In the genomic region with DNA sequence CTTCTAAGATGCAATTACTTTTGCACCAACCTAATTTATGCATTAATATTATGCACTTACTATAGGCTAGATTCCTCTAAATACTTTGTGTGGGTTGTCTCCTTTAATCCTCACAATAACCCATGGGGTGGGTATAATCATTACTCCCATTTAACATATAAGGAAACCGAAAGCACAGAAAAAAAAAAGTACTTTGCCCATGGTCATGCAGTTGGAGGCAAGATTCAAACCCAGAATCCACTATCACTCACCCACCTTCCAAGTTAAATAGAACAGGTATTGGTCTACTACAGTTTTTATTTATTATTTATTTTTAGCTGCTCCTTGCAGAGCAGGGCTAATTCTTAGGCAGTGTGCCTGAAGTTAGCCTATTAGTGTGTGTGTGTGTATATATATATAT, we compare ENCODE assay signal across 25 cellular contexts.
DNase-seq lines count a peak whose midpoint lies in the region; ATAC-seq lines count a peak whose summit lies in the region.
"Had no signal": no experiment of that assay in that cellular context is flagged by ENCODE, and none has a peak within 500 bp of the region (broad histone marks: within the 10 kb centered on the region; RNA-seq: fewer than 3 reads in every experiment).

No MANE protein-coding gene starts in this region.

- no peaks in the 10 kb centered on the region for H3K4me1 Mint-ChIP-seq in stimulated activated naive CD8-positive, alpha-beta T cell treated with anti-CD3 and anti-CD28 coated beads, Interleukin-15, amount 100 ng/mL, for 72 hours
- H3K4me1 Mint-ChIP-seq in stimulated activated effector memory CD8-positive, alpha-beta T cell treated with anti-CD3 and anti-CD28 coated beads, Interleukin-12 subunit alpha, Interleukin-12 subunit beta, amount 100 ng/mL, for 72 hours = peaks cover 7% of the 10 kb centered on the region
- H3K4me1 Mint-ChIP-seq: CD14-positive monocyte; CD4-positive, alpha-beta memory T cell; CD4-positive, CD25-positive, alpha-beta regulatory T cell; CD8-positive, alpha-beta memory T cell had no signal

- H3K27ac Mint-ChIP-seq in stimulated activated naive CD8-positive, alpha-beta T cell treated with anti-CD3 and anti-CD28 coated beads, Interleukin-15, amount 100 ng/mL, for 72 hours = no peak overlapping the region
- no peak overlapping the region for H3K27ac Mint-ChIP-seq in stimulated activated effector memory CD8-positive, alpha-beta T cell treated with anti-CD3 and anti-CD28 coated beads, Interleukin-12 subunit alpha, Interleukin-12 subunit beta, amount 100 ng/mL, for 72 hours
- H3K27ac Mint-ChIP-seq: B cell; CD14-positive monocyte; CD4-positive, alpha-beta memory T cell; CD4-positive, alpha-beta T cell; CD4-positive, CD25-positive, alpha-beta regulatory T cell; CD8-positive, alpha-beta memory T cell; CD8-positive, alpha-beta T cell had no signal

- ATAC-seq in stimulated activated naive CD8-positive, alpha-beta T cell treated with anti-CD3 and anti-CD28 coated beads, Interleukin-15, Interleukin-2, amounts not matched to agents 100 U/mL and 50 U/mL, for 24 hours = peak; percentile 28
- no peak for ATAC-seq in stimulated activated naive CD8-positive, alpha-beta T cell treated with anti-CD3 and anti-CD28 coated beads, Interleukin-15, amount 100 ng/mL, for 72 hours
- ATAC-seq in stimulated activated effector memory CD8-positive, alpha-beta T cell treated with anti-CD3 and anti-CD28 coated beads, Interleukin-12 subunit alpha, Interleukin-12 subunit beta, amount 100 ng/mL, for 72 hours = peak; percentile 67
- ATAC-seq: CD8-positive, alpha-beta T cell had no signal

- peaks cover 20% of the 10 kb centered on the region for H3K27me3 Mint-ChIP-seq in stimulated activated naive CD8-positive, alpha-beta T cell treated with anti-CD3 and anti-CD28 coated beads, Interleukin-15, amount 100 ng/mL, for 72 hours

- H3K9me3 Mint-ChIP-seq in stimulated activated naive CD8-positive, alpha-beta T cell treated with anti-CD3 and anti-CD28 coated beads, Interleukin-15, amount 100 ng/mL, for 72 hours = no peaks in the 10 kb centered on the region
- no peaks in the 10 kb centered on the region for H3K9me3 Mint-ChIP-seq in stimulated activated effector memory CD8-positive, alpha-beta T cell treated with anti-CD3 and anti-CD28 coated beads, Interleukin-12 subunit alpha, Interleukin-12 subunit beta, amount 100 ng/mL, for 72 hours
- H3K9me3 Mint-ChIP-seq: CD4-positive, alpha-beta memory T cell; CD4-positive, alpha-beta T cell; CD4-positive, CD25-positive, alpha-beta regulatory T cell; CD8-positive, alpha-beta memory T cell; CD8-positive, alpha-beta T cell had no signal

- H3K36me3 Mint-ChIP-seq in stimulated activated effector memory CD8-positive, alpha-beta T cell treated with anti-CD3 and anti-CD28 coated beads, Interleukin-12 subunit alpha, Interleukin-12 subunit beta, amount 100 ng/mL, for 72 hours = no peaks in the 10 kb centered on the region
- H3K36me3 Mint-ChIP-seq: CD14-positive monocyte; CD4-positive, alpha-beta memory T cell; CD4-positive, CD25-positive, alpha-beta regulatory T cell; CD8-positive, alpha-beta memory T cell; CD8-positive, alpha-beta T cell had no signal

- no peak for DNase-seq in stimulated activated naive CD8-positive, alpha-beta T cell treated with anti-CD3 and anti-CD28 coated beads, Interleukin-15, Interleukin-2, amounts not matched to agents 100 U/mL and 50 U/mL, for 24 hours
- no peak for DNase-seq in stimulated activated naive CD8-positive, alpha-beta T cell treated with anti-CD3 and anti-CD28 coated beads, Interleukin-15, amount 100 ng/mL, for 72 hours
- no peak for DNase-seq in stimulated activated effector memory CD8-positive, alpha-beta T cell treated with anti-CD3 and anti-CD28 coated beads, Interleukin-12 subunit alpha, Interleukin-12 subunit beta, amount 100 ng/mL, for 72 hours (ENCODE audit: low spot score in 2 of 2)
- DNase-seq in NCI-H1417 (lab: John Stamatoyannopoulos, UW) = no peak
- DNase-seq: 8988T; ACHN; AML-193; BE2C; Caco-2; Calu3; CD4-positive, alpha-beta memory T cell; CD4-positive, alpha-beta T cell; CD4-positive, CD25-positive, alpha-beta regulatory T cell; CD8-positive, alpha-beta memory T cell; CD8-positive, alpha-beta T cell; COR-L47; DMS 273 treated with DMSO at 0.1 percent for 48 hours; DMS153; DMS53; DMS79; DMS79 treated with DMSO at 0.1 percent for 48 hours; DND-41; EL had no signal

- no peak overlapping the region for H3K4me3 Mint-ChIP-seq in stimulated activated naive CD8-positive, alpha-beta T cell treated with anti-CD3 and anti-CD28 coated beads, Interleukin-15, amount 100 ng/mL, for 72 hours
- no peak overlapping the region for H3K4me3 Mint-ChIP-seq in stimulated activated effector memory CD8-positive, alpha-beta T cell treated with anti-CD3 and anti-CD28 coated beads, Interleukin-12 subunit alpha, Interleukin-12 subunit beta, amount 100 ng/mL, for 72 hours
- H3K4me3 Mint-ChIP-seq: B cell; CD14-positive monocyte; CD4-positive, alpha-beta memory T cell; CD4-positive, alpha-beta T cell; CD4-positive, CD25-positive, alpha-beta regulatory T cell; CD8-positive, alpha-beta memory T cell; CD8-positive, alpha-beta T cell had no signal
